ENCODE assay signal across 9 cellular contexts in the genomic region with DNA sequence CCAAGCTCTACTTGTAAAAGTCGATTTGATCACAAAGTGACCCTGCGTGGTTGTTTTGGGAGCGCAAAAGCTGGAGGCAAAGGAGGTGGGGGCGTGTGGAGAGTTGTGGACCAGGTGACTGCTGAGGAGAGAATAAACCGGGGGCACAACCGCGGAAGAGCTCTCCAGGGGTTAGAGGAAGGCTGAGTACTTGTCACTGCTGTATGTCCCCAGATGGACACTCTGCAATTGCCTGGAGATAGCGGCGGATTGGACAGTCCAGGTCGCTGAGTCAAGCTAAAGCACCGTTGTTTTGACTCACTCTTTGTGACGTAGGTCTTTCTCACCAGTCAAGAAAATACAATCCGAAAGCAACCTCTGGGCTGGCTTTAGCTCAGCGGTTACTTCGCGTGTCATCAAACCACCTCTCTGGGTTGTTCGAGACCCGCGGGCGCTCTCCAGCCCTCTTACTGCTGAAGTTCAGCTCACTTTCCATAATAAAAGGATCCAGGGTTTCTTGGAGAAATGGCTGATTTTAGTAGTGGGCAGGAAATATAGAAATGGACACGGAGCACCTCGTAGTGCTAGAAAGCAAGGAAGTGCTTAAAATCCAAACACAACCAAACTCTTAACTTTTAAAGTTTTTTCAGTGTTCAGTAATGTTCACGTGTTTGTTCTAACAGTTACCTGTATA. TPM values are rescaled to one million over a fixed set of nuclear protein-coding genes. Genes with fewer than 3 reads are reported as not detected.
A peak's percentile ranks its signal among the peaks of the same experiment; 100 is the strongest.
DNase-seq lines count a peak whose midpoint lies in the region; ATAC-seq and TF ChIP-seq lines count a peak whose summit lies in the region.
"Had no signal": no experiment of that assay in that cellular context is flagged by ENCODE, and none has a peak within 500 bp of the region (broad histone marks: within the 10 kb centered on the region; RNA-seq: fewer than 3 reads in every experiment).

No MANE protein-coding gene starts in this region.

- H3K4me3 ChIP-seq in cardiac muscle cell (peak overlapping the region; percentile 21), osteoblast (ENCODE audit: insufficient read depth, low read length) (peak overlapping the region; percentile 71), upper lobe of left lung (peak overlapping the region in 1 of 4 donors; percentile 11)
- H3K4me3 ChIP-seq: tibial nerve had no signal

- TF ChIP-seq POLR2A in upper lobe of left lung (IDR thresholded peaks at IDR 0.05): no peak

- H3K79me2 ChIP-seq in osteoblast (ENCODE audit: insufficient read depth, low read length): no peaks in the 10 kb centered on the region

- H3K4me1 ChIP-seq in cardiac muscle cell (ENCODE audit: low read depth) (no peaks in the 10 kb centered on the region), osteoblast (ENCODE audit: insufficient read depth, low read length) (no peaks in the 10 kb centered on the region), upper lobe of left lung (peaks cover 0 to 8% (median 0%) of the 10 kb centered on the region in 4 donors)
- H3K4me1 ChIP-seq: tibial nerve had no signal

- H3K9me3 ChIP-seq in cardiac muscle cell (ENCODE audit: low read depth): no peaks in the 10 kb centered on the region
- no peaks in the 10 kb centered on the region for H3K9me3 ChIP-seq in osteoblast (ENCODE audit: low read depth, low read length)
- no peaks in the 10 kb centered on the region for H3K9me3 ChIP-seq in upper lobe of left lung
- H3K9me3 ChIP-seq: tibial nerve had no signal

- DNase-seq in cardiac muscle cell (ENCODE audit: low read depth in 1 of 2, low spot score in 1 of 2): peak; percentile 80 to 91
- DNase-seq in Right ventricle myocardium superior: no peak
- DNase-seq in NOMO-1 treated with dmso at 0.1 percent for 144 hours (lab: John Stamatoyannopoulos, UW; ENCODE audit: unreplicated experiment): peak; percentile 43
- peak; percentile 89 to 90 for DNase-seq in activated T-cell treated with anti-CD3 and anti-CD28 coated beads, Interleukin-2, amount 50 U/mL, for 48 hours
- peak; percentile 93 for DNase-seq in fibroblast of peridontal ligament (ENCODE audit: extremely low read depth)
- DNase-seq in osteoblast (ENCODE audit: insufficient read length, low spot score, missing footprints): peak; percentile 88
- peak in 1 of 2 donors; percentile 34 for DNase-seq in upper lobe of left lung

- WGBS in upper lobe of left lung, 2 donors: 10 to 16% methylated on average over 21 to 23 of the region's 23 CpGs

- peak overlapping the region; percentile 86 for H2AFZ ChIP-seq in osteoblast (ENCODE audit: low read length)

- TF ChIP-seq EP300 in upper lobe of left lung (IDR thresholded peaks at IDR 0.05): no peak

- TF ChIP-seq CTCF in cardiac muscle cell (IDR thresholded peaks at IDR 0.05; ENCODE audit: low read depth, low read length) (no peak), osteoblast (IDR thresholded peaks at IDR 0.05; ENCODE audit: extremely low read depth, low read depth, low read length) (no peak), upper lobe of left lung (IDR thresholded peaks at IDR 0.05) (no peak)

- no peaks in the 10 kb centered on the region for H4K20me1 ChIP-seq in osteoblast (ENCODE audit: insufficient read depth, low read length)

- H3K27me3 ChIP-seq in cardiac muscle cell (peaks cover 6% of the 10 kb centered on the region), osteoblast (ENCODE audit: insufficient read depth, low read length) (no peaks in the 10 kb centered on the region), upper lobe of left lung (no peaks in the 10 kb centered on the region)

- no peak overlapping the region for H3K27ac ChIP-seq in cardiac muscle cell
- peak overlapping the region; percentile 10 for H3K27ac ChIP-seq in osteoblast (ENCODE audit: low read depth, low read length)
- no peak overlapping the region for H3K27ac ChIP-seq in upper lobe of left lung
- H3K27ac ChIP-seq: tibial nerve had no signal

- H3K36me3 ChIP-seq in cardiac muscle cell (no peaks in the 10 kb centered on the region), osteoblast (ENCODE audit: insufficient read depth, low read length) (no peaks in the 10 kb centered on the region), upper lobe of left lung (no peaks in the 10 kb centered on the region)
- H3K36me3 ChIP-seq: tibial nerve had no signal

- intact Hi-C loops in Right ventricle myocardium superior (cut with DNase I): no loop called here

- ATAC-seq in Right ventricle myocardium superior (ENCODE audit: poor library complexity): no peak
- ATAC-seq in HG03039 (IDR thresholded peaks at IDR 0.05; ENCODE audit: unreplicated experiment): peak; percentile 94
- peak; percentile 74 to 79 for ATAC-seq in upper lobe of left lung (ENCODE audit: low FRiP score in 2 of 2)

- peak overlapping the region; percentile 83 for H3K4me2 ChIP-seq in osteoblast (ENCODE audit: insufficient read depth, low read length)

RNA-seq across cellular contexts. Expression of gene ZMAT2, which starts 25.7 kb away (rescaled TPM):
- total RNA-seq in cardiac muscle cell (30.2 and 47.0 TPM in 2 replicates), Right ventricle myocardium superior (29.6 TPM), osteoblast (31.8 and 33.9 TPM in 2 replicates), upper lobe of left lung (10 to 100 TPM; 18.5 to 49.9 (median 35.0) TPM)
- 42.1 and 49.0 TPM in 2 replicates for polyA plus RNA-seq in cardiac muscle cell

RNA-seq across cellular contexts. Expression of gene HARS2, which starts 34.7 kb away (rescaled TPM):
- total RNA-seq in cardiac muscle cell (27.8 and 30.9 TPM in 2 replicates), Right ventricle myocardium superior (25.2 TPM), osteoblast (28.6 and 31.5 TPM in 2 replicates), upper lobe of left lung (100 to 1,000 TPM in 1 of 6 donors, 10 to 100 TPM in 5; 19.7 to 136 (median 24.2) TPM)
- polyA plus RNA-seq in cardiac muscle cell: 33.6 and 39.9 TPM in 2 replicates

RNA-seq across cellular contexts. Expression of gene HARS1, which starts 34.8 kb away (rescaled TPM):
- total RNA-seq in cardiac muscle cell: 43.0 and 50.1 TPM in 2 replicates
- 72.9 and 94.1 TPM in 2 replicates for polyA plus RNA-seq in cardiac muscle cell
- 33.4 TPM for total RNA-seq in Right ventricle myocardium superior
- total RNA-seq in osteoblast: 41.3 and 41.6 TPM in 2 replicates
- total RNA-seq in upper lobe of left lung: 10 to 100 TPM; 40.7 to 57.6 (median 44.6) TPM

RNA-seq across cellular contexts. Expression of gene DND1, which starts 52.6 kb away (rescaled TPM):
- total RNA-seq in cardiac muscle cell (1.0 and 2.1 TPM in 2 replicates), Right ventricle myocardium superior (0.40 TPM), osteoblast (0.59 TPM in 1 of 2 replicates, not detected in the other), upper lobe of left lung (1 to 10 TPM in 5 of 6 donors, under 1 TPM in 1; 0.92 to 3.6 (median 1.6) TPM)
- polyA plus RNA-seq in cardiac muscle cell: 0.86 and 0.94 TPM in 2 replicates
